Comparison of ENCODE assay signal across 1 cellular context in genomic region chr16:67504190-67505021, GRCh38.
TF ChIP-seq lines count a peak whose summit lies in the region.

No MANE protein-coding gene starts in this region.

TF ChIP-seq in A549, 52 proteins besides CTCF, POLR2A, EP300 and RAD21 (continued from another document):
- TF ChIP-seq NFE2L2 (conservative IDR thresholded peaks at IDR 0.05; ENCODE audit: low read length): no peak
- TF ChIP-seq GATA3 (IDR thresholded peaks at IDR 0.05; ENCODE audit: borderline replicate concordance): no peak
- no peak for TF ChIP-seq KDM5A (IDR thresholded peaks at IDR 0.05)
- no peak for TF ChIP-seq NR3C1 (IDR thresholded peaks at IDR 0.05)
- TF ChIP-seq HEYL (CRISPR knock-in tag; IDR thresholded peaks at IDR 0.05): no peak
